29 cellular contexts compared by ENCODE assay signal in the genomic region with DNA sequence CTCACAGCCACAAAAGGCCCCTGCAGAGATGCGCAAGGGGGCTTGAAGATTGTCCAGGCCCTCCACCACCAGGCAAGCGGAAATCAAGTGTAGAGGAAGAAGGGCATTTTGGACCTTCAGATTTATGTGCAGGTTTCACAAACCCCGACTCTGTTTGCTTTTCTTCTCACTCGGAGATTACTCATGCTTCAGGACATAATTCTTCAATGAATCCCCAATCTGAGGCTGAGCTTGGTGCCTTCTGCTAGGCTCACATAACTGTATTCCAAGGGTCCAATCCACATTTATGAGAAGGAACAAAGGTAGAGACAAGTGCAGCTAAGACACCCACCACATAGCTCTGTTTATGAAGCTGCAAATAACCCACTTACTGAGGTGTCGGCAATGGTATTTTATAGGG.
"Had no signal": no experiment of that assay in that cellular context is flagged by ENCODE, and none has a peak within 500 bp of the region (broad histone marks: within the 10 kb centered on the region; RNA-seq: fewer than 3 reads in every experiment).

No MANE protein-coding gene starts in this region.

- H3K9me3 ChIP-seq: colonic mucosa, gastrocnemius medialis, mucosa of descending colon, neutrophil, pancreas, right lobe of liver, stomach, thyroid gland, vagina had no signal

- H3K36me3 ChIP-seq: colonic mucosa, gastrocnemius medialis, neutrophil, pancreas, right lobe of liver, stomach, thyroid gland, vagina had no signal

- H3K27me3 ChIP-seq: colonic mucosa, gastrocnemius medialis, neutrophil, pancreas, right lobe of liver, stomach, thyroid gland, vagina had no signal

- H3K4me3 ChIP-seq: colonic mucosa, gastrocnemius medialis, mucosa of descending colon, pancreas, right lobe of liver, smooth muscle cell, stomach, thyroid gland, vagina had no signal

- H3K4me3 Mint-ChIP-seq: mesothelial cell of epicardium; naive B cell; natural killer cell treated with Interleukin-12 subunit alpha and Interleukin-12 subunit beta and Interleukin-15 and Interleukin-18, amount 100 ng/mL, for 72 hours; neural crest cell; stimulated activated effector memory CD8-positive, alpha-beta T cell treated with anti-CD3 and anti-CD28 coated beads, Interleukin-12 subunit alpha, Interleukin-12 subunit beta, amount 100 ng/mL, for 72 hours had no signal

- H3K36me3 Mint-ChIP-seq: mesothelial cell of epicardium; naive B cell; natural killer cell treated with Interleukin-12 subunit alpha and Interleukin-12 subunit beta and Interleukin-15 and Interleukin-18, amount 100 ng/mL, for 72 hours; stimulated activated effector memory CD8-positive, alpha-beta T cell treated with anti-CD3 and anti-CD28 coated beads, Interleukin-12 subunit alpha, Interleukin-12 subunit beta, amount 100 ng/mL, for 72 hours had no signal

- H3K27ac Mint-ChIP-seq: mesothelial cell of epicardium; naive B cell; natural killer cell treated with Interleukin-12 subunit alpha and Interleukin-12 subunit beta and Interleukin-15 and Interleukin-18, amount 100 ng/mL, for 72 hours; progenitor cell of endocrine pancreas; stimulated activated effector memory CD8-positive, alpha-beta T cell treated with anti-CD3 and anti-CD28 coated beads, Interleukin-12 subunit alpha, Interleukin-12 subunit beta, amount 100 ng/mL, for 72 hours had no signal

- DNase-seq: colonic mucosa; dermis blood vessel endothelial cell; effector memory CD4-positive, alpha-beta T cell; erythroblast; gastrocnemius medialis; head of caudate nucleus; mesenchymal stem cell; mucosa of descending colon; naive B cell; pancreas; right lobe of liver; stimulated activated CD4-positive, alpha-beta T cell treated with anti-CD3 and anti-CD28 coated beads, Interleukin-12 subunit alpha, Interleukin-12 subunit beta, amount 100 ng/mL, for 4 hours; stimulated activated CD4-positive, alpha-beta T cell treated with anti-CD3 and anti-CD28 coated beads, Interleukin-1b, Interleukin-23, amount 100 ng/mL, for 48 hours; stimulated activated CD4-positive, alpha-beta T cell treated with anti-CD3 and anti-CD28 coated beads, Interleukin-4, amount 100 ng/mL, for 1 hour; stimulated activated naive CD4-positive, alpha-beta T cell treated with Interleukin-2 at 50 U/mL for 16 hours; stomach; thyroid gland; trophoblast cell had no signal

- H3K4me2 ChIP-seq: smooth muscle cell had no signal

- H3K9me3 Mint-ChIP-seq: mesothelial cell of epicardium, neural crest cell had no signal

- H3K27ac ChIP-seq: colonic mucosa, gastrocnemius medialis, neutrophil, pancreas, right lobe of liver, stomach, thyroid gland, vagina had no signal

- ATAC-seq: gastrocnemius medialis; left lobe of liver; mucosa of descending colon; natural killer cell treated with Interleukin-12 subunit alpha and Interleukin-12 subunit beta and Interleukin-15 and Interleukin-18, amount 100 ng/mL, for 72 hours; pancreas; right lobe of liver; stimulated activated effector memory CD8-positive, alpha-beta T cell treated with anti-CD3 and anti-CD28 coated beads, Interleukin-12 subunit alpha, Interleukin-12 subunit beta, amount 100 ng/mL, for 72 hours had no signal

- H3K4me1 ChIP-seq: colonic mucosa, gastrocnemius medialis, pancreas, right lobe of liver, stomach, thyroid gland, vagina had no signal

- H3K4me1 Mint-ChIP-seq: mesothelial cell of epicardium; naive B cell; neural crest cell; stimulated activated effector memory CD8-positive, alpha-beta T cell treated with anti-CD3 and anti-CD28 coated beads, Interleukin-12 subunit alpha, Interleukin-12 subunit beta, amount 100 ng/mL, for 72 hours had no signal

- FAIRE-seq: endometrium, keratinocyte, pancreas had no signal
